Comparison of ENCODE assay signal across 8 cellular contexts in genomic region chr16:30813821-30814189, GRCh38. TPM values are rescaled to one million over a fixed set of nuclear protein-coding genes. Genes with fewer than 3 reads are reported as not detected.
DNase-seq lines count a peak whose midpoint lies in the region; ATAC-seq and TF ChIP-seq lines count a peak whose summit lies in the region.

No MANE protein-coding gene starts in this region.

- no peaks in the 10 kb centered on the region for H3K36me3 Mint-ChIP-seq in activated T-cell treated with anti-CD3 and anti-CD28 coated beads, Interleukin-2, amount 50 U/mL, for 72 hours (ENCODE audit: insufficient read depth in 2 of 2)
- no peaks in the 10 kb centered on the region for H3K36me3 Mint-ChIP-seq in activated CD4-positive, alpha-beta memory T cell treated with anti-CD3 and anti-CD28 coated beads for 36 hours

- peaks cover 18% of the 10 kb centered on the region for H3K4me1 Mint-ChIP-seq in activated T-cell treated with anti-CD3 and anti-CD28 coated beads, Interleukin-2, amount 50 U/mL, for 72 hours (ENCODE audit: low read depth)
- peaks cover 11% of the 10 kb centered on the region for H3K4me1 Mint-ChIP-seq in activated CD4-positive, alpha-beta memory T cell treated with anti-CD3 and anti-CD28 coated beads for 36 hours (ENCODE audit: low read depth)

- intact Hi-C loops in activated CD4-positive, alpha-beta memory T cell treated with anti-CD3 and anti-CD28 coated beads for 36 hours (cut with micrococcal nuclease), result loop anchor here (1.0 to 2.0 kb wide), 4 partner anchors 61 to 164 kb away; partner anchors contain the start of genes FBRS, PHKG2 and PRR14
- intact Hi-C loops in spleen (cut with DNase I; ENCODE audit: low total_unique reads), result no loop called here
- intact Hi-C loops in sciatic nerve (cut with DNase I), result no loop called here

- H2AFZ ChIP-seq in hepatocyte, result peak overlapping the region; percentile 78

- H3K4me1 ChIP-seq in hepatocyte (ENCODE audit: insufficient read depth), result peaks cover 10% of the 10 kb centered on the region
- H3K4me1 ChIP-seq in spleen, result peaks cover 6 to 26% (median 22%) of the 10 kb centered on the region in 6 donors

- TF ChIP-seq POLR2A in spleen (IDR thresholded peaks at IDR 0.05), result peak in 1 of 3 donors; percentile 20

- no peaks in the 10 kb centered on the region for H3K79me2 ChIP-seq in hepatocyte

- H3K4me2 ChIP-seq in hepatocyte, result peak overlapping the region; percentile 75

- H3K36me3 ChIP-seq in hepatocyte (replicated peaks; ENCODE audit: insufficient read depth, low read depth) (no peaks in the 10 kb centered on the region), spleen (no peaks in the 10 kb centered on the region)

- no peak overlapping the region for H3K4me3 ChIP-seq in hepatocyte
- peak overlapping the region; percentile 32 to 65 (median 40) for H3K4me3 ChIP-seq in spleen

- H4K20me1 ChIP-seq in hepatocyte (ENCODE audit: insufficient read depth, poor library complexity, severe bottlenecking), result no peaks in the 10 kb centered on the region

- no peak for DNase-seq in activated T-cell treated with anti-CD3 and anti-CD28 coated beads, Interleukin-2, amount 50 U/mL, for 72 hours
- DNase-seq in activated T-cell treated with anti-CD3 and anti-CD28 coated beads, Interleukin-2, amount 50 U/mL, for 48 hours, result no peak
- DNase-seq in activated CD4-positive, alpha-beta memory T cell treated with anti-CD3 and anti-CD28 coated beads for 36 hours, result no peak
- DNase-seq in hepatocyte (ENCODE audit: low spot score), result peak; percentile 21
- no peak for DNase-seq in spleen
- no peak for DNase-seq in sciatic nerve (ENCODE audit: low spot score)

- H3K9me2 ChIP-seq in hepatocyte (replicated peaks; ENCODE audit: insufficient read depth), result no peaks in the 10 kb centered on the region

- POLR2A ChIA-PET in activated CD4-positive, alpha-beta memory T cell treated with anti-CD3 and anti-CD28 coated beads for 36 hours (lab: Charles Lee), result interaction anchor here (0.5 to 2.1 kb wide), 5 partner anchors 9 to 883 kb away, joined by 3 to 18 read pairs (median 5); partner anchors contain the start of gene PHKG2

- no peak for ATAC-seq in activated T-cell treated with anti-CD3 and anti-CD28 coated beads, Interleukin-2, amount 50 U/mL, for 72 hours (replicated peaks in 1 of 2)
- ATAC-seq in HG03521 (IDR thresholded peaks at IDR 0.05; ENCODE audit: unreplicated experiment), result no peak
- no peak for ATAC-seq in sciatic nerve
- ATAC-seq in GM21825 (IDR thresholded peaks at IDR 0.05; ENCODE audit: unreplicated experiment), result no peak

- H3K27ac ChIP-seq in hepatocyte (peak overlapping the region; percentile 93), spleen (peak overlapping the region; percentile 66 to 93 (median 86))

- no peaks in the 10 kb centered on the region for H3K27me3 Mint-ChIP-seq in activated T-cell treated with anti-CD3 and anti-CD28 coated beads, Interleukin-2, amount 50 U/mL, for 72 hours (ENCODE audit: low read depth)
- H3K27me3 Mint-ChIP-seq in activated CD4-positive, alpha-beta memory T cell treated with anti-CD3 and anti-CD28 coated beads for 36 hours, result no peaks in the 10 kb centered on the region

- WGBS in hepatocyte (ENCODE audit: low lambda C conversion rate, missing lambda C conversion rate), result 91% methylated on average over 3 of the region's 3 CpGs
- 81 to 90% (median 86%) methylated on average over 3 of the region's 3 CpGs for WGBS in spleen, 5 donors

- peak overlapping the region; percentile 88 to 92 for H3K4me3 Mint-ChIP-seq in activated T-cell treated with anti-CD3 and anti-CD28 coated beads, Interleukin-2, amount 50 U/mL, for 72 hours
- H3K4me3 Mint-ChIP-seq in activated CD4-positive, alpha-beta memory T cell treated with anti-CD3 and anti-CD28 coated beads for 36 hours, result peak overlapping the region; percentile 84

- H3K9me3 Mint-ChIP-seq in activated T-cell treated with anti-CD3 and anti-CD28 coated beads, Interleukin-2, amount 50 U/mL, for 72 hours, result no peaks in the 10 kb centered on the region
- H3K9me3 Mint-ChIP-seq in activated CD4-positive, alpha-beta memory T cell treated with anti-CD3 and anti-CD28 coated beads for 36 hours, result no peaks in the 10 kb centered on the region

- H3K27ac Mint-ChIP-seq in activated T-cell treated with anti-CD3 and anti-CD28 coated beads, Interleukin-2, amount 50 U/mL, for 72 hours, result peak overlapping the region; percentile 47
- H3K27ac Mint-ChIP-seq in activated CD4-positive, alpha-beta memory T cell treated with anti-CD3 and anti-CD28 coated beads for 36 hours, result peak overlapping the region; percentile 72

- TF ChIP-seq CTCF in hepatocyte (IDR thresholded peaks at IDR 0.05; ENCODE audit: poor library complexity) (no peak), spleen (IDR thresholded peaks at IDR 0.05 in 8 of 11, conservative IDR thresholded peaks at IDR 0.05 in 3 of 11) (no peak)

- H3K27me3 ChIP-seq in hepatocyte, result no peaks in the 10 kb centered on the region
- H3K27me3 ChIP-seq in spleen (replicated peaks in 1 of 7), result no peaks in the 10 kb centered on the region

- CTCF ChIA-PET in activated CD4-positive, alpha-beta memory T cell treated with anti-CD3 and anti-CD28 coated beads for 36 hours (lab: Charles Lee), result interaction anchor here (0.6 to 3.8 kb wide), 23 partner anchors 8 to 364 kb away, joined by 3 to 35 read pairs (median 5); partner anchors contain the start of genes CFAP119, PHKG2, RNF40 and ZNF629

- no peaks in the 10 kb centered on the region for H3K9me3 ChIP-seq in hepatocyte (ENCODE audit: low read depth)
- H3K9me3 ChIP-seq in spleen, result no peaks in the 10 kb centered on the region

RNA-seq across cellular contexts. Expression of gene ZNF629, which starts 26.8 kb away (rescaled TPM):
- total RNA-seq in activated T-cell treated with anti-CD3 and anti-CD28 coated beads, Interleukin-2, amount 50 U/mL, for 72 hours, result 1 to 10 TPM; 3.7 TPM
- 1 to 10 TPM; 2.9 to 3.1 TPM for total RNA-seq in activated CD4-positive, alpha-beta memory T cell treated with anti-CD3 and anti-CD28 coated beads for 36 hours
- total RNA-seq in hepatocyte (12.2 and 15.6 TPM in 2 replicates), spleen (10 to 100 TPM in 5 of 7 donors, 1 to 10 TPM in 2; 7.6 to 13.9 (median 12.5) TPM), sciatic nerve (14.0 TPM)
- polyA plus RNA-seq in hepatocyte (7.7 and 8.7 TPM in 2 replicates), spleen (1 to 10 TPM; 1.3 to 3.1 (median 1.7) TPM)

RNA-seq across cellular contexts. Expression of gene RNF40, which starts 51.7 kb away (rescaled TPM):
- total RNA-seq in activated T-cell treated with anti-CD3 and anti-CD28 coated beads, Interleukin-2, amount 50 U/mL, for 72 hours, result 10 to 100 TPM; 60.2 to 63.5 TPM
- 10 to 100 TPM; 70.9 to 72.8 TPM for total RNA-seq in activated CD4-positive, alpha-beta memory T cell treated with anti-CD3 and anti-CD28 coated beads for 36 hours
- total RNA-seq in hepatocyte (63.5 and 75.3 TPM in 2 replicates), spleen (100 to 1,000 TPM in 2 of 7 donors, 10 to 100 TPM in 5; 65.9 to 111 (median 88.8) TPM), sciatic nerve (92.9 TPM)
- polyA plus RNA-seq in hepatocyte (70.4 and 75.6 TPM in 2 replicates), spleen (10 to 100 TPM; 38.1 to 63.9 (median 50.0) TPM)

RNA-seq across cellular contexts. Expression of gene CFAP119, which starts 51.9 kb away (rescaled TPM):
- total RNA-seq in activated T-cell treated with anti-CD3 and anti-CD28 coated beads, Interleukin-2, amount 50 U/mL, for 72 hours, result 1 to 10 TPM; 3.2 to 4.7 TPM
- total RNA-seq in activated CD4-positive, alpha-beta memory T cell treated with anti-CD3 and anti-CD28 coated beads for 36 hours, result 1 to 10 TPM; 3.8 to 4.9 TPM
- total RNA-seq in hepatocyte (1.3 and 5.0 TPM in 2 replicates), spleen (1 to 10 TPM; 3.1 to 7.2 (median 4.1) TPM), sciatic nerve (5.5 TPM)
- polyA plus RNA-seq in hepatocyte (4.2 and 6.1 TPM in 2 replicates), spleen (10 to 100 TPM in 1 of 3 donors, 1 to 10 TPM in 2; 8.2 to 15.5 (median 8.3) TPM)
